13 cellular contexts compared by ENCODE assay signal in genomic region chr9:110911659-110912473, GRCh38.
DNase-seq lines count a peak whose midpoint lies in the region; ATAC-seq and TF ChIP-seq lines count a peak whose summit lies in the region.
"Had no signal": no experiment of that assay in that cellular context is flagged by ENCODE, and none has a peak within 500 bp of the region (broad histone marks: within the 10 kb centered on the region; RNA-seq: fewer than 3 reads in every experiment).

No MANE protein-coding gene starts in this region.

- H3K4me3 ChIP-seq in hepatocyte: no peak overlapping the region
- H3K4me3 ChIP-seq in suprapubic skin: no peak overlapping the region
- H3K4me3 ChIP-seq: K562 had no signal

- peaks cover 12% of the 10 kb centered on the region for H3K9me3 ChIP-seq in hepatocyte (ENCODE audit: low read depth)
- H3K9me3 ChIP-seq in suprapubic skin: peaks cover 4% of the 10 kb centered on the region

- H3K27ac Mint-ChIP-seq in HFFc6 (peak overlapping the region; percentile 80), chondrocyte (ENCODE audit: unreplicated experiment) (peak overlapping the region; percentile 87)
- H3K27ac Mint-ChIP-seq in activated naive CD4-positive, alpha-beta T cell treated with anti-CD3 and anti-CD28 coated beads, Interleukin-2, amount 50 U/mL, for 72 hours: no peak overlapping the region
- H3K27ac Mint-ChIP-seq: activated T-helper 17 cell treated with anti-CD3 and anti-CD28 coated beads, Interleukin-2, amount 50 U/mL, for 72 hours; naive B cell had no signal

- H3K36me3 Mint-ChIP-seq in HFFc6 (ENCODE audit: low read depth): peaks cover 61% of the 10 kb centered on the region
- peaks cover 12% of the 10 kb centered on the region for H3K36me3 Mint-ChIP-seq in chondrocyte (ENCODE audit: low read depth)
- no peaks in the 10 kb centered on the region for H3K36me3 Mint-ChIP-seq in activated naive CD4-positive, alpha-beta T cell treated with anti-CD3 and anti-CD28 coated beads, Interleukin-2, amount 50 U/mL, for 72 hours
- H3K36me3 Mint-ChIP-seq: naive B cell had no signal

- ATAC-seq in GM21825 (IDR thresholded peaks at IDR 0.05; ENCODE audit: unreplicated experiment) (no peak), GM19467 (IDR thresholded peaks at IDR 0.05; ENCODE audit: unreplicated experiment) (no peak)
- no peak for ATAC-seq in activated naive CD4-positive, alpha-beta T cell treated with anti-CD3 and anti-CD28 coated beads, Interleukin-2, amount 50 U/mL, for 72 hours
- ATAC-seq: activated T-helper 17 cell treated with anti-CD3 and anti-CD28 coated beads, Interleukin-2, amount 50 U/mL, for 72 hours; K562 had no signal

- H3K27me3 ChIP-seq in hepatocyte (no peaks in the 10 kb centered on the region), suprapubic skin (no peaks in the 10 kb centered on the region)

- H3K4me1 Mint-ChIP-seq in HFFc6 (ENCODE audit: low read depth) (peaks cover 75% of the 10 kb centered on the region), chondrocyte (ENCODE audit: low read depth) (peaks cover 43% of the 10 kb centered on the region)
- H3K4me1 Mint-ChIP-seq: activated T-helper 17 cell treated with anti-CD3 and anti-CD28 coated beads, Interleukin-2, amount 50 U/mL, for 72 hours; naive B cell had no signal

- TF ChIP-seq EP300 in suprapubic skin (IDR thresholded peaks at IDR 0.05): no peak

- WGBS in hepatocyte (ENCODE audit: low lambda C conversion rate, missing lambda C conversion rate): 71% methylated on average over 4 of the region's 4 CpGs
- WGBS in suprapubic skin: 65% methylated on average over 4 of the region's 4 CpGs

- peak; percentile 41 for DNase-seq in HFFc6
- DNase-seq in chondrocyte (ENCODE audit: low spot score): no peak
- DNase-seq in hepatocyte (ENCODE audit: low spot score): no peak
- DNase-seq in suprapubic skin (ENCODE audit: low spot score in 2 of 2): no peak
- no peak for DNase-seq in head of caudate nucleus
- no peak for DNase-seq in activated naive CD4-positive, alpha-beta T cell treated with anti-CD3 and anti-CD28 coated beads, Interleukin-2, amount 50 U/mL, for 72 hours (ENCODE audit: low spot score in 2 of 2)
- DNase-seq: activated CD4-positive, alpha-beta T cell treated with anti-CD3 and anti-CD28 coated beads for 4 hours; naive B cell; NCI-H1930 had no signal

- no peak overlapping the region for H2AFZ ChIP-seq in hepatocyte

- H3K9me3 Mint-ChIP-seq in HFFc6: peaks cover 24% of the 10 kb centered on the region
- peaks cover 12% of the 10 kb centered on the region for H3K9me3 Mint-ChIP-seq in chondrocyte (ENCODE audit: low read depth)
- H3K9me3 Mint-ChIP-seq in activated naive CD4-positive, alpha-beta T cell treated with anti-CD3 and anti-CD28 coated beads, Interleukin-2, amount 50 U/mL, for 72 hours: peaks cover 4 to 5% of the 10 kb centered on the region in 2 donors

- H3K36me3 ChIP-seq in hepatocyte (replicated peaks; ENCODE audit: insufficient read depth, low read depth) (no peaks in the 10 kb centered on the region), suprapubic skin (no peaks in the 10 kb centered on the region)

- intact Hi-C loops in head of caudate nucleus (cut with DNase I): no loop called here

- H3K4me3 Mint-ChIP-seq in HFFc6: peak overlapping the region; percentile 49
- no peak overlapping the region for H3K4me3 Mint-ChIP-seq in chondrocyte (ENCODE audit: unreplicated experiment)
- H3K4me3 Mint-ChIP-seq: activated T-helper 17 cell treated with anti-CD3 and anti-CD28 coated beads, Interleukin-2, amount 50 U/mL, for 72 hours; naive B cell had no signal

- no peaks in the 10 kb centered on the region for H3K27me3 Mint-ChIP-seq in HFFc6 (ENCODE audit: insufficient read depth)
- H3K27me3 Mint-ChIP-seq in chondrocyte (ENCODE audit: low read depth): no peaks in the 10 kb centered on the region
- H3K27me3 Mint-ChIP-seq: naive B cell had no signal

- TF ChIP-seq CTCF in HFFc6 (IDR thresholded peaks at IDR 0.05): no peak
- no peak for TF ChIP-seq CTCF in chondrocyte (IDR thresholded peaks at IDR 0.05)
- TF ChIP-seq CTCF in hepatocyte (IDR thresholded peaks at IDR 0.05; ENCODE audit: poor library complexity): no peak
- TF ChIP-seq CTCF in suprapubic skin (IDR thresholded peaks at IDR 0.05): no peak

- H3K4me1 ChIP-seq in hepatocyte (ENCODE audit: insufficient read depth) (peaks cover 9% of the 10 kb centered on the region), suprapubic skin (peaks cover 10% of the 10 kb centered on the region)

- peak overlapping the region; percentile 41 for H3K4me2 ChIP-seq in hepatocyte

- H3K79me2 ChIP-seq in hepatocyte: peaks cover 8% of the 10 kb centered on the region

- TF ChIP-seq POLR2A in suprapubic skin (IDR thresholded peaks at IDR 0.05): no peak

- no peaks in the 10 kb centered on the region for H4K20me1 ChIP-seq in hepatocyte (ENCODE audit: insufficient read depth, poor library complexity, severe bottlenecking)

- no peaks in the 10 kb centered on the region for H3K9me2 ChIP-seq in hepatocyte (replicated peaks; ENCODE audit: insufficient read depth)

- H3K27ac ChIP-seq in hepatocyte (peak overlapping the region; percentile 62), suprapubic skin (peak overlapping the region; percentile 83)

Comparison
In these comparisons a context has a peak if more than half of its experiments do, and no peak if none do; other contexts are left out.
1. H3K27ac Mint-ChIP-seq: peak in HFFc6 (single experiment) and chondrocyte (single experiment); none in activated naive CD4-positive, alpha-beta T cell treated with anti-CD3 and anti-CD28 coated beads, Interleukin-2, amount 50 U/mL, for 72 hours (0 of 2).